2 cellular contexts compared by ENCODE assay signal in the genomic region with DNA sequence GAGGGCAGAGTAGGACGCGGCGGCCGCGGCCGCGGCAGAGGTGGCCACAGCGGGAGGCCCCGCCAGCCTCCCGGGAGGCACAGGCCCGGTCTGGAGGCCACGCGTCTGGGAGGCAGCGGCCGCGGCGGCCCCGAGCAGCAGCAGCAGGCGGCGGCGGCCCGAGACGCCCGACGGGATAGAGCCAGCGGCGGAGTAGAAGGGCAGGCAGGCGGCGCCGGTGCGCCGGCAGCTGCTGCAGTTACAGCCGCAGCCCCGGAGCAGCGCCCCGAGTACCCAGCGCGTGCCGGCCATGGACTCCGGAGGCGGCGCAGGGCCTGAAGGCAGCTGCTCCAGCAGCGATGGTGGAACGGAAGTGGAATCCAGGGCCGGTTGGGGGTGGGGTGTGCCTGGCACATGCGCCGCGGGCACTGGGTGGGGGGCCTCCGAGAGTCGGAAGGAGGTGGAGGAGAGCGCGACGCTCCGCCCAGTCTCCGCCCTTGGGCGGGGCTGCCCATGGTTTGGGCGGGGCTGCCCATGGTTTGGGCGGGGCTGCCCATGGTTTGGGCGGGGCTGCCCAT.
TF ChIP-seq lines count a peak whose summit lies in the region.

GRSF1 (minus strand) TSS at position 354 of the 557 bp plus-strand sequence; CDS start at position 291, 63 bp downstream.

TF ChIP-seq in IMR-90, 13 proteins besides CTCF, POLR2A, EP300 and RAD21 (continued from another document):
- no peak for TF ChIP-seq ELK1 (IDR thresholded peaks at IDR 0.05; ENCODE audit: borderline replicate concordance, low read depth, low read length)
- peak; percentile 59; the same call in 1 of the 2 replicates for TF ChIP-seq BHLHE40 (IDR thresholded peaks at IDR 0.05; ENCODE audit: low read depth, low read length)
- no peak for TF ChIP-seq RFX5 (IDR thresholded peaks at IDR 0.05; ENCODE audit: low read depth, low read length)
- TF ChIP-seq CHD1 (IDR thresholded peaks at IDR 0.05; ENCODE audit: low read depth, low read length) = peak; percentile 81; the same call in 1 of the 2 replicates
- peak; percentile 85; the same call in 1 of the 2 replicates for TF ChIP-seq MAZ (IDR thresholded peaks at IDR 0.05; ENCODE audit: borderline replicate concordance, low read depth, low read length)

TF ChIP-seq in PFSK-1, 5 proteins besides CTCF, POLR2A, EP300 and RAD21 (continued from another document):
- 0 out of 4 replicates have a peak, but pooled peaks of 1 of the 2 experiments have one; percentile 6 for TF ChIP-seq REST (IDR thresholded peaks at IDR 0.05; ENCODE audit: insufficient read depth in 1 of 2, low read depth in 2 of 2, low read length in 2 of 2)
- no peak for TF ChIP-seq SIN3A (IDR thresholded peaks at IDR 0.05; ENCODE audit: borderline replicate concordance, insufficient read depth, low read length)
- TF ChIP-seq FOXP2 (optimal IDR thresholded peaks at IDR 0.05; ENCODE audit: borderline replicate concordance, extremely low read depth, extremely low read length, insufficient read depth) = peak; percentile 63
